In the genomic region with DNA sequence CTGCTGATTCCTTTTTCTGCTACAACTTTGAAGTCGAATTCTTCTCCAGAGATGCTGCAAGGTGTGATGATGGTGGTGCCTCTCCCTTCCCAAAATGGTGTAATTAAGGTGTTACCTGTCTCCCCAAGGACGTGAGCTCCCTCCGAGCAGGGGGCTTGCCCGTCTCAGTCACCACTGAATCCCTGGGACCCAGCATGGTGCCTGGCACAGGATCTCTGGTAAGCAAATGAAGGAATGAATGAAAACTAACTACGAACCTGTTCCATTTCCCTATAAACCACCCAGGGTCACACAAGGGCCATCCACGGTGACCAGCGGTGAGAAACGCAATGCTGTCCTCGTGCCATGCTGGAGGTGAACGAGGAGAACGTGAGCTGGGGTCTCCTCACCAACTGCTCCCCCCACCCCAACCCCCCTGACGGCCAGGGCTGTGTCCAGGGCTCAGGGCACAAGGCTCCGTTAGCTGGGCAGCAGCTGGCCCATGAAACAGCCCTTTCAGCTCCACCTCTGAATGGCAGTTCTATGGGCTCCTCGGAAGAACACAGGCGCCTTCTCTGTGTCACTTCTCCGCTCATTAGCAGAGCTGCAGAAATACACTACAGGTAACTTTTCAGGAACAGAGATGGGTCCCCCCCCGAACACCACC, we compare ENCODE assay signal across 19 cellular contexts. TPM values are rescaled to one million over a fixed set of nuclear protein-coding genes. Genes with fewer than 3 reads are reported as not detected.
"Had no signal": no experiment of that assay in that cellular context is flagged by ENCODE, and none has a peak within 500 bp of the region (broad histone marks: within the 10 kb centered on the region; RNA-seq: fewer than 3 reads in every experiment).

No MANE protein-coding gene starts in this region.

- H3K27me3 ChIP-seq: adrenal gland, body of pancreas, esophagus muscularis mucosa, right atrium auricular region, tibial nerve had no signal

- H3K27ac Mint-ChIP-seq: activated CD8-positive, alpha-beta T cell treated with anti-CD3 and anti-CD28 coated beads for 36 hours; activated T-helper 1 cell treated with anti-CD3 and anti-CD28 coated beads, Interleukin-12 subunit alpha, Interleukin-12 subunit beta, Interleukin-2, Interleukin-4 antibody, amounts not matched to agents 30 ng/mL and 10 ng/mL and 1 ng/mL, durations not matched to agents 14 hours and 24 hours and 36 hours had no signal

- H3K4me1 ChIP-seq: adrenal gland, body of pancreas, right atrium auricular region had no signal

- ATAC-seq: activated CD8-positive, alpha-beta T cell treated with anti-CD3 and anti-CD28 coated beads for 36 hours; body of pancreas; left ventricle myocardium superior; T-cell had no signal

- FAIRE-seq: islet of Langerhans, small intestine had no signal

- H3K4me3 ChIP-seq: adrenal gland, body of pancreas, esophagus muscularis mucosa, right atrium auricular region, tibial nerve had no signal

- DNase-seq: activated CD8-positive, alpha-beta memory T cell treated with anti-CD3 and anti-CD28 coated beads, Interleukin-2, amount 50 U/mL, for 4 hours; activated CD8-positive, alpha-beta T cell treated with anti-CD3 and anti-CD28 coated beads for 36 hours; activated naive CD4-positive, alpha-beta T cell treated with Interleukin-2 at 50 U/mL for 16 hours; adrenal gland; body of pancreas; cerebellar nuclear complex; left ventricle myocardium superior; small intestine; T-cell had no signal

- H3K9me3 Mint-ChIP-seq: activated CD8-positive, alpha-beta T cell treated with anti-CD3 and anti-CD28 coated beads for 36 hours; activated T-helper 1 cell treated with anti-CD3 and anti-CD28 coated beads, Interleukin-12 subunit alpha, Interleukin-12 subunit beta, Interleukin-2, Interleukin-4 antibody, amounts not matched to agents 30 ng/mL and 10 ng/mL and 1 ng/mL, durations not matched to agents 14 hours and 24 hours and 36 hours; T-cell had no signal

- H3K9me3 ChIP-seq: adrenal gland, body of pancreas, esophagus muscularis mucosa, right atrium auricular region, tibial nerve had no signal

- H3K4me3 Mint-ChIP-seq: activated CD8-positive, alpha-beta T cell treated with anti-CD3 and anti-CD28 coated beads for 36 hours; activated T-helper 1 cell treated with anti-CD3 and anti-CD28 coated beads, Interleukin-12 subunit alpha, Interleukin-12 subunit beta, Interleukin-2, Interleukin-4 antibody, amounts not matched to agents 30 ng/mL and 10 ng/mL and 1 ng/mL, durations not matched to agents 14 hours and 24 hours and 36 hours; T-cell had no signal

- H3K27ac ChIP-seq: adrenal gland, body of pancreas, esophagus muscularis mucosa, right atrium auricular region, tibial nerve, VCaP had no signal

- H3K36me3 ChIP-seq: adrenal gland, right atrium auricular region had no signal

- H3K27me3 Mint-ChIP-seq: activated CD8-positive, alpha-beta T cell treated with anti-CD3 and anti-CD28 coated beads for 36 hours; T-cell had no signal

RNA-seq across cellular contexts. Expression of gene MATN1, which starts 2.2 kb away (rescaled TPM):
- total RNA-seq: esophagus muscularis mucosa, fibroblast of villous mesenchyme, left ventricle myocardium superior, mesenteric fat pad, myocyte, posterior vena cava, right atrium auricular region, tibial nerve had no signal

RNA-seq across cellular contexts. Expression of gene LAPTM5, which starts 32.0 kb away (rescaled TPM):
- total RNA-seq: fibroblast of villous mesenchyme had no signal
